1 cellular context compared by ENCODE assay signal in genomic region chr13:112204881-112205327, GRCh38.
TF ChIP-seq lines count a peak whose summit lies in the region.

No MANE protein-coding gene starts in this region.

TF ChIP-seq in WTC11, 78 proteins besides CTCF, POLR2A, EP300 and RAD21:
- TF ChIP-seq ZNF423 (CRISPR knock-in tag; IDR thresholded peaks at IDR 0.05) = 0 out of 2 replicates have a peak, but pooled peaks have one; percentile 28
- 0 out of 2 replicates have a peak, but pooled peaks have one; percentile 31 for TF ChIP-seq CBFB (CRISPR knock-in tag; IDR thresholded peaks at IDR 0.05; ENCODE audit: low read depth)
- TF ChIP-seq TEAD1 (CRISPR knock-in tag; IDR thresholded peaks at IDR 0.05) = peak; percentile 38; the same call in 1 of the 2 replicates
- no peak for TF ChIP-seq KAT7 (CRISPR knock-in tag; IDR thresholded peaks at IDR 0.05; ENCODE audit: borderline replicate concordance)
